ENCODE assay signal across 8 cellular contexts in genomic region chr17:77429985-77430752, GRCh38.
A peak's percentile ranks its signal among the peaks of the same experiment; 100 is the strongest.
DNase-seq lines count a peak whose midpoint lies in the region; ATAC-seq, FAIRE-seq and TF ChIP-seq lines count a peak whose summit lies in the region.

No MANE protein-coding gene starts in this region.

- H3K36me3 Mint-ChIP-seq in activated T-cell treated with anti-CD3 and anti-CD28 coated beads, Interleukin-2, amount 50 U/mL, for 24 hours (ENCODE audit: low read depth) = no peaks in the 10 kb centered on the region
- H3K36me3 Mint-ChIP-seq in naive thymus-derived CD4-positive, alpha-beta T cell = peaks cover 0 to 19% (median 0%) of the 10 kb centered on the region in 5 donors
- H3K36me3 Mint-ChIP-seq in stimulated activated naive B cell treated with anti-CD40 and anti-IgM and Interleukin-4, amounts not matched to agents 10 μg/mL and 1 μg/mL and 100 μg/mL, for 72 hours = peaks cover 3 to 11% of the 10 kb centered on the region in 2 donors

- intact Hi-C loops in esophagus muscularis mucosa (cut with DNase I) = loop anchor here (2.0 to 5.0 kb wide), 2 partner anchors 65 to 98 kb away; no protein-coding TSS in a partner anchor
- intact Hi-C loops in naive thymus-derived CD4-positive, alpha-beta T cell (cut with micrococcal nuclease) = loop anchor here (1.0 to 5.0 kb wide), 7 partner anchors 11 to 582 kb away; no protein-coding TSS in a partner anchor

- TF ChIP-seq CTCF in esophagus muscularis mucosa (IDR thresholded peaks at IDR 0.05) = peak; percentile 84 to 94 (median 93)

- peaks cover 89 to 100% (median 100%) of the 10 kb centered on the region in 4 donors for H3K4me1 ChIP-seq in esophagus muscularis mucosa
- H3K4me1 ChIP-seq in naive thymus-derived CD4-positive, alpha-beta T cell (ENCODE audit: control insufficient read depth in 2 of 2, insufficient read depth in 2 of 2, low read length in 2 of 2) = peaks cover 68 to 98% of the 10 kb centered on the region in 2 donors

- POLR2A ChIA-PET in naive thymus-derived CD4-positive, alpha-beta T cell (lab: Charles Lee) = interaction anchor here (0.6 to 66.9 kb wide), 20 partner anchors 5 to 721 kb away, joined by 3 to 3353 read pairs (median 4); no protein-coding TSS in a partner anchor

- TF ChIP-seq POLR2A in GM12892 (IDR thresholded peaks at IDR 0.05; ENCODE audit: low read depth, low read length) (no peak), esophagus muscularis mucosa (IDR thresholded peaks at IDR 0.05; ENCODE audit: low read depth) (no peak)

- no peak overlapping the region for H3K4me3 ChIP-seq in esophagus muscularis mucosa
- H3K4me3 ChIP-seq in naive thymus-derived CD4-positive, alpha-beta T cell (ENCODE audit: low read length) = no peak overlapping the region

- H3K27ac Mint-ChIP-seq in activated T-cell treated with anti-CD3 and anti-CD28 coated beads, Interleukin-2, amount 50 U/mL, for 24 hours = peak overlapping the region; percentile 74
- H3K27ac Mint-ChIP-seq in naive thymus-derived CD4-positive, alpha-beta T cell = peak overlapping the region; percentile 80 to 100 (median 95)
- peak overlapping the region; percentile 79 for H3K27ac Mint-ChIP-seq in stimulated activated naive B cell treated with anti-CD40 and anti-IgM and Interleukin-4, amounts not matched to agents 10 μg/mL and 1 μg/mL and 100 μg/mL, for 72 hours

- peak overlapping the region; percentile 96 to 99 (median 98) for H3K27ac ChIP-seq in esophagus muscularis mucosa (replicated peaks in 1 of 4)
- H3K27ac ChIP-seq in naive thymus-derived CD4-positive, alpha-beta T cell (ENCODE audit: low read depth, low read length) = peak overlapping the region; percentile 64

- H3K27me3 Mint-ChIP-seq in activated T-cell treated with anti-CD3 and anti-CD28 coated beads, Interleukin-2, amount 50 U/mL, for 24 hours = no peaks in the 10 kb centered on the region
- no peaks in the 10 kb centered on the region for H3K27me3 Mint-ChIP-seq in naive thymus-derived CD4-positive, alpha-beta T cell
- no peaks in the 10 kb centered on the region for H3K27me3 Mint-ChIP-seq in stimulated activated naive B cell treated with anti-CD40 and anti-IgM and Interleukin-4, amounts not matched to agents 10 μg/mL and 1 μg/mL and 100 μg/mL, for 72 hours

- peak; percentile 98 for DNase-seq in ACHN
- peak; percentile 80 for DNase-seq in GM12892 (ENCODE audit: insufficient read length)
- DNase-seq in NOMO-1 treated with DMSO at 0.1 percent for 48 hours (lab: John Stamatoyannopoulos, UW; ENCODE audit: unreplicated experiment) = peak; percentile 26
- peak; percentile 91 for DNase-seq in activated T-cell treated with anti-CD3 and anti-CD28 coated beads, Interleukin-2, amount 50 U/mL, for 24 hours
- peak; percentile 98 for DNase-seq in esophagus muscularis mucosa (ENCODE audit: extremely low spot score)
- DNase-seq in naive thymus-derived CD4-positive, alpha-beta T cell = peak; percentile 67 to 87 (median 78)
- DNase-seq in stimulated activated naive B cell treated with anti-CD40 and anti-IgM and Interleukin-4, amounts not matched to agents 10 μg/mL and 1 μg/mL and 100 μg/mL, for 72 hours = peak; percentile 66

- in situ Hi-C loops in ACHN (cut with HindIII; ENCODE audit: low pct_ligation_motif_present, low pct_unique_long_range_greater_than_20kb, low sequenced_read_pairs) = loop anchor here (25.0 kb wide), 1 partner anchor 93 kb away; no protein-coding TSS in a partner anchor

- H3K9me3 Mint-ChIP-seq in activated T-cell treated with anti-CD3 and anti-CD28 coated beads, Interleukin-2, amount 50 U/mL, for 24 hours = no peaks in the 10 kb centered on the region
- peaks cover 0 to 3% (median 0%) of the 10 kb centered on the region in 11 donors for H3K9me3 Mint-ChIP-seq in naive thymus-derived CD4-positive, alpha-beta T cell
- no peaks in the 10 kb centered on the region for H3K9me3 Mint-ChIP-seq in stimulated activated naive B cell treated with anti-CD40 and anti-IgM and Interleukin-4, amounts not matched to agents 10 μg/mL and 1 μg/mL and 100 μg/mL, for 72 hours

- 2% methylated on average over 13 of the region's 16 CpGs for WGBS in esophagus muscularis mucosa

- no peaks in the 10 kb centered on the region for H3K36me3 ChIP-seq in esophagus muscularis mucosa
- peaks cover 0 to 6% (median 0%) of the 10 kb centered on the region in 3 experiments for H3K36me3 ChIP-seq in naive thymus-derived CD4-positive, alpha-beta T cell (ENCODE audit: control insufficient read depth in 2 of 3, insufficient read depth in 3 of 3, low read length in 3 of 3)

- CTCF ChIA-PET in naive thymus-derived CD4-positive, alpha-beta T cell (lab: Charles Lee) = interaction anchor here (0.6 to 8.9 kb wide), 33 partner anchors 9 to 311 kb away, joined by 3 to 114 read pairs (median 5); no protein-coding TSS in a partner anchor

- H3K27me3 ChIP-seq in esophagus muscularis mucosa = no peaks in the 10 kb centered on the region
- H3K27me3 ChIP-seq in naive thymus-derived CD4-positive, alpha-beta T cell (ENCODE audit: control insufficient read depth in 2 of 2, insufficient read depth in 2 of 2, low read length in 2 of 2) = no peaks in the 10 kb centered on the region

- TF ChIP-seq EP300 in esophagus muscularis mucosa (IDR thresholded peaks at IDR 0.05) = peak; percentile 67

- peaks cover 99% of the 10 kb centered on the region for H3K4me1 Mint-ChIP-seq in activated T-cell treated with anti-CD3 and anti-CD28 coated beads, Interleukin-2, amount 50 U/mL, for 24 hours (ENCODE audit: low read depth)
- peaks cover 51 to 96% (median 83%) of the 10 kb centered on the region in 7 donors for H3K4me1 Mint-ChIP-seq in naive thymus-derived CD4-positive, alpha-beta T cell
- peaks cover 72 to 97% of the 10 kb centered on the region in 2 donors for H3K4me1 Mint-ChIP-seq in stimulated activated naive B cell treated with anti-CD40 and anti-IgM and Interleukin-4, amounts not matched to agents 10 μg/mL and 1 μg/mL and 100 μg/mL, for 72 hours

- H3K9me3 ChIP-seq in esophagus muscularis mucosa = no peaks in the 10 kb centered on the region
- H3K9me3 ChIP-seq in naive thymus-derived CD4-positive, alpha-beta T cell (ENCODE audit: control insufficient read depth in 2 of 3, low read length in 3 of 3) = no peaks in the 10 kb centered on the region

- peak; percentile 36 for FAIRE-seq in GM12892 (lab: Jason Lieb, UNC)

- ATAC-seq in naive thymus-derived CD4-positive, alpha-beta T cell = peak; percentile 64
- ATAC-seq in stimulated activated naive B cell treated with anti-CD40 and anti-IgM and Interleukin-4, amounts not matched to agents 10 μg/mL and 1 μg/mL and 100 μg/mL, for 72 hours (replicated peaks) = peak; percentile 25 to 48
- no peak for ATAC-seq in GM18858 (IDR thresholded peaks at IDR 0.05; ENCODE audit: unreplicated experiment)

- H3K4me3 Mint-ChIP-seq in activated T-cell treated with anti-CD3 and anti-CD28 coated beads, Interleukin-2, amount 50 U/mL, for 24 hours = no peak overlapping the region
- peak overlapping the region; percentile 17 to 98 (median 51) for H3K4me3 Mint-ChIP-seq in naive thymus-derived CD4-positive, alpha-beta T cell
- peak overlapping the region in 1 of 2 donors; percentile 34 for H3K4me3 Mint-ChIP-seq in stimulated activated naive B cell treated with anti-CD40 and anti-IgM and Interleukin-4, amounts not matched to agents 10 μg/mL and 1 μg/mL and 100 μg/mL, for 72 hours

Comparison
In these comparisons a context has a peak if more than half of its experiments do, and no peak if none do; other contexts are left out.
1. DNase-seq: peak in every context shown above with its lines; median percentile 98 in ACHN; 98 in esophagus muscularis mucosa; 91 in activated T-cell treated with anti-CD3 and anti-CD28 coated beads, Interleukin-2, amount 50 U/mL, for 24 hours; 80 in GM12892; 78 in naive thymus-derived CD4-positive, alpha-beta T cell; 66 in stimulated activated naive B cell treated with anti-CD40 and anti-IgM and Interleukin-4, amounts not matched to agents 10 μg/mL and 1 μg/mL and 100 μg/mL, for 72 hours; 26 in NOMO-1 treated with DMSO at 0.1 percent for 48 hours.